1 cellular context compared by ENCODE assay signal in genomic region chr10:124221356-124222297, GRCh38.
TF ChIP-seq lines count a peak whose summit lies in the region.

No MANE protein-coding gene starts in this region.

TF ChIP-seq in GM12878, 131 proteins besides CTCF, POLR2A, EP300 and RAD21 (continued from another document and continues in another):
- TF ChIP-seq ZNF592 (IDR thresholded peaks at IDR 0.05) (no peak), YBX1 (IDR thresholded peaks at IDR 0.05) (no peak), NR2F1 (conservative IDR thresholded peaks at IDR 0.05) (peak; percentile 98), POU2F2 (IDR thresholded peaks at IDR 0.05; ENCODE audit: borderline replicate concordance, low read depth, low read length) (0 out of 3 replicates have a peak, but pooled peaks have one; percentile 13), ZZZ3 (IDR thresholded peaks at IDR 0.05; ENCODE audit: control insufficient read depth, insufficient read length, low read depth) (no peak), ZNF687 (IDR thresholded peaks at IDR 0.05) (peak; percentile 10; the same call in 1 of the 2 replicates), BCL11A (IDR thresholded peaks at IDR 0.05; ENCODE audit: low read depth, low read length) (peak; percentile 86), ZNF207 (IDR thresholded peaks at IDR 0.05; ENCODE audit: borderline replicate concordance) (no peak), ZNF24 (IDR thresholded peaks at IDR 0.05) (no peak; the same call in 1 of the 2 replicates), CEBPZ (IDR thresholded peaks at IDR 0.05; ENCODE audit: low read depth, low read length) (no peak), FOXK2 (IDR thresholded peaks at IDR 0.05) (no peak), E2F4 (IDR thresholded peaks at IDR 0.05; ENCODE audit: low read depth, low read length) (no peak), ZNF217 (IDR thresholded peaks at IDR 0.05) (peak; percentile 69; the same call in 1 of the 2 replicates), GATAD2B (conservative IDR thresholded peaks at IDR 0.05; ENCODE audit: low read depth) (peak; percentile 91), ZSCAN29 (IDR thresholded peaks at IDR 0.05) (0 out of 2 replicates have a peak, but pooled peaks have one; percentile 10), BCL3 (IDR thresholded peaks at IDR 0.05; ENCODE audit: borderline replicate concordance, insufficient read depth, low read depth, low read length, poor library complexity, severe bottlenecking) (peak; percentile 25), CBX5 (IDR thresholded peaks at IDR 0.05; ENCODE audit: low read depth) (no peak), SMC3 (IDR thresholded peaks at IDR 0.05; ENCODE audit: borderline replicate concordance, low read length) (peak; percentile 15; the same call in 1 of the 2 replicates), TAF1 (IDR thresholded peaks at IDR 0.05; ENCODE audit: borderline replicate concordance, low read depth, low read length) (peak; percentile 33; the same call in 1 of the 2 replicates), PAX8 (IDR thresholded peaks at IDR 0.05) (no peak), RAD51 (IDR thresholded peaks at IDR 0.05) (peak; percentile 45; the same call in 1 of the 2 replicates), RELB (IDR thresholded peaks at IDR 0.05; ENCODE audit: low read depth) (peak; percentile 98), ZBTB11 (CRISPR knock-in tag; IDR thresholded peaks at IDR 0.05) (peak; percentile 63), MXI1 (IDR thresholded peaks at IDR 0.05; ENCODE audit: low read depth, low read length) (peak; percentile 50; the same call in 1 of the 2 replicates), NFIC (IDR thresholded peaks at IDR 0.05; ENCODE audit: low read depth, low read length) (peak; percentile 96), MTA2 (IDR thresholded peaks at IDR 0.05; ENCODE audit: low read depth) (peak; percentile 90), NR2C2 (IDR thresholded peaks at IDR 0.05; ENCODE audit: borderline replicate concordance, control insufficient read depth, insufficient read length, low read depth) (no peak), TARDBP (IDR thresholded peaks at IDR 0.05; ENCODE audit: borderline replicate concordance) (no peak), NFYA (IDR thresholded peaks at IDR 0.05; ENCODE audit: borderline replicate concordance, low read depth, low read length) (no peak), FOXM1 (IDR thresholded peaks at IDR 0.05; ENCODE audit: low read depth, low read length) (peak; percentile 83), STAT1 (conservative IDR thresholded peaks at IDR 0.05) (0 out of 2 replicates have a peak, but pooled peaks have one; percentile 32), MYB (IDR thresholded peaks at IDR 0.05; ENCODE audit: borderline replicate concordance, low read depth, low read length) (peak; percentile 81), TBL1XR1 (IDR thresholded peaks at IDR 0.05; ENCODE audit: low read depth, low read length) (peak; percentile 84; the same call in 1 of the 2 replicates), POLR2AphosphoS5 (IDR thresholded peaks at IDR 0.05; ENCODE audit: low read length) (0 out of 2 replicates have a peak, but pooled peaks have one; percentile 26), IKZF2 (IDR thresholded peaks at IDR 0.05) (peak; percentile 100), BACH1 (IDR thresholded peaks at IDR 0.05; ENCODE audit: borderline replicate concordance) (no peak), DPF2 (IDR thresholded peaks at IDR 0.05) (peak; percentile 99), HSF1 (IDR thresholded peaks at IDR 0.05; ENCODE audit: low read depth, low read length) (no peak), JUND (IDR thresholded peaks at IDR 0.05; ENCODE audit: low read depth, low read length) (peak; percentile 90), ETV6 (conservative IDR thresholded peaks at IDR 0.05 in 1 of 2, IDR thresholded peaks at IDR 0.05 in 1 of 2; ENCODE audit: borderline replicate concordance in 1 of 2, low read depth in 1 of 2) (peak in 1 of 2 experiments; percentile 42; a peak in 1 of 4 replicates), CHD1 (IDR thresholded peaks at IDR 0.05; ENCODE audit: low read depth, low read length) (no peak)
